In the genomic region with DNA sequence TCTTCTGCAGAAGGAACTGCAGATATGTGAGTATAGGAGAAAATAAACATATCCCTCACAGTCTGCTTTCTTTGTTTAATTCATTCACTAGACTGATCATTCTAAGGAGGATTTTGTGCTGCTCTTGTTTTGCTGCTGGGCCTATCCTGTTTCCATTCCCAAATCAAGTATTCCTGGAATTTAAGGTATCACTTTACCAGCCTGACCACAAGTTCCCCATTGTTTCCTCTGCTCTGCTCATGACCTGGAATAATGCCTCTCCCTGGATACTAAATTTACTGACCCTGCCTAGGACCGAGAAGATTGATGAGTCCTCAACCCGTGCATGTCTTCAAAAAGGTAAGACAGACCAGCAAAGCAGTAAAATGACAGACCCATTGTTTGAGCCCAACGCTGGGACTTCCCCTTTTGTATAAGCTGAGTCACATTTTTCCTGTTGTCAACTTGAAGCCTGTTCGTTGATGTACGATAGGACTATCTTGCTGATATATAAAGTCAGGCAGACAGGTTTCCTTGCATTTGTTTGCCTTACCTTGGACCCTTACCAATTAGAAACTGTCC, we compare ENCODE assay signal across 8 cellular contexts.
DNase-seq lines count a peak whose midpoint lies in the region; ATAC-seq and TF ChIP-seq lines count a peak whose summit lies in the region.

No MANE protein-coding gene starts in this region.

- H3K36me3 ChIP-seq in H7 (replicated peaks; ENCODE audit: control insufficient read depth, insufficient read depth, low read length) (no peaks in the 10 kb centered on the region), MM.1S (replicated peaks; ENCODE audit: insufficient read depth, low read length) (no peaks in the 10 kb centered on the region), hepatocyte (replicated peaks; ENCODE audit: insufficient read depth, low read depth) (no peaks in the 10 kb centered on the region)

- H3K27ac ChIP-seq in MM.1S (ENCODE audit: low read length) (peak overlapping the region; percentile 37; the same call in 1 of the 2 replicates), hepatocyte (no peak overlapping the region)

- H2AFZ ChIP-seq in MM.1S (ENCODE audit: low read length): peak overlapping the region; percentile 74
- no peak overlapping the region for H2AFZ ChIP-seq in hepatocyte

- 52% methylated on average over 5 of the region's 5 CpGs for WGBS in hepatocyte (ENCODE audit: low lambda C conversion rate, missing lambda C conversion rate)

- no peaks in the 10 kb centered on the region for H3K27me3 ChIP-seq in H7 (ENCODE audit: control insufficient read depth, insufficient read depth, low read length)
- no peaks in the 10 kb centered on the region for H3K27me3 ChIP-seq in MM.1S (replicated peaks; ENCODE audit: insufficient read depth, low read length)
- no peaks in the 10 kb centered on the region for H3K27me3 ChIP-seq in hepatocyte

- DNase-seq in H7 (peak; percentile 5), MM.1S (peak; percentile 82), iPS DF 4.7 (ENCODE audit: extremely low read depth, low spot score) (peak; percentile 16), hepatocyte (ENCODE audit: low spot score) (no peak), COR-L47 (lab: John Stamatoyannopoulos, UW) (no peak)
- DNase-seq in activated CD4-positive, alpha-beta T cell treated with anti-CD3 and anti-CD28 coated beads, Interleukin-2, amount 50 U/mL, for 48 hours: peak; percentile 30 to 43
- DNase-seq in stimulated activated CD4-positive, alpha-beta T cell treated with anti-CD3 and anti-CD28 coated beads, Interleukin-4, amount 100 ng/mL, for 1 hour: peak; percentile 21

- H3K79me2 ChIP-seq in MM.1S (ENCODE audit: low read length) (no peaks in the 10 kb centered on the region), hepatocyte (no peaks in the 10 kb centered on the region)

- peak overlapping the region; percentile 4; the same call in 1 of the 2 replicates for H3K9ac ChIP-seq in MM.1S (ENCODE audit: low read length)

- ATAC-seq in GM18498 (IDR thresholded peaks at IDR 0.05; ENCODE audit: unreplicated experiment): peak; percentile 36

- H3K9me3 ChIP-seq in MM.1S (replicated peaks; ENCODE audit: insufficient read depth, low read length) (no peaks in the 10 kb centered on the region), hepatocyte (ENCODE audit: low read depth) (no peaks in the 10 kb centered on the region)

- H3K4me2 ChIP-seq in MM.1S (ENCODE audit: low read depth, low read length) (peak overlapping the region; percentile 49), hepatocyte (no peak overlapping the region)

- no peak for TF ChIP-seq CTCF in MM.1S (IDR thresholded peaks at IDR 0.05; ENCODE audit: low read length)
- no peak for TF ChIP-seq CTCF in hepatocyte (IDR thresholded peaks at IDR 0.05; ENCODE audit: poor library complexity)

- H4K20me1 ChIP-seq in MM.1S (ENCODE audit: insufficient read depth, low read length): no peaks in the 10 kb centered on the region
- no peaks in the 10 kb centered on the region for H4K20me1 ChIP-seq in hepatocyte (ENCODE audit: insufficient read depth, poor library complexity, severe bottlenecking)

- peaks cover 33% of the 10 kb centered on the region for H3K4me1 ChIP-seq in MM.1S (ENCODE audit: low read length)
- no peaks in the 10 kb centered on the region for H3K4me1 ChIP-seq in hepatocyte (ENCODE audit: insufficient read depth)

- no peaks in the 10 kb centered on the region for H3K9me2 ChIP-seq in MM.1S (replicated peaks; ENCODE audit: insufficient read depth, low read length)
- H3K9me2 ChIP-seq in hepatocyte (replicated peaks; ENCODE audit: insufficient read depth): no peaks in the 10 kb centered on the region

- H3F3A ChIP-seq in MM.1S (ENCODE audit: insufficient read depth, low read length): peaks cover 10% of the 10 kb centered on the region; the same call in 1 of the 2 replicates

- H3K4me3 ChIP-seq in H7 (ENCODE audit: insufficient read depth, low read depth, low read length) (no peak overlapping the region), MM.1S (ENCODE audit: low read length) (peak overlapping the region; percentile 30; the same call in 1 of the 2 replicates), hepatocyte (no peak overlapping the region)

Comparison
In these comparisons a context has a peak if more than half of its experiments do, and no peak if none do; other contexts are left out.
1. DNase-seq: peak in H7 (single experiment), MM.1S (single experiment), activated CD4-positive, alpha-beta T cell treated with anti-CD3 and anti-CD28 coated beads, Interleukin-2, amount 50 U/mL, for 48 hours (2 of 2), iPS DF 4.7 (single experiment) and stimulated activated CD4-positive, alpha-beta T cell treated with anti-CD3 and anti-CD28 coated beads, Interleukin-4, amount 100 ng/mL, for 1 hour (single experiment); none in hepatocyte (single experiment) and COR-L47 (single experiment).